Comparison of ENCODE assay signal across 1 cellular context in the genomic region with DNA sequence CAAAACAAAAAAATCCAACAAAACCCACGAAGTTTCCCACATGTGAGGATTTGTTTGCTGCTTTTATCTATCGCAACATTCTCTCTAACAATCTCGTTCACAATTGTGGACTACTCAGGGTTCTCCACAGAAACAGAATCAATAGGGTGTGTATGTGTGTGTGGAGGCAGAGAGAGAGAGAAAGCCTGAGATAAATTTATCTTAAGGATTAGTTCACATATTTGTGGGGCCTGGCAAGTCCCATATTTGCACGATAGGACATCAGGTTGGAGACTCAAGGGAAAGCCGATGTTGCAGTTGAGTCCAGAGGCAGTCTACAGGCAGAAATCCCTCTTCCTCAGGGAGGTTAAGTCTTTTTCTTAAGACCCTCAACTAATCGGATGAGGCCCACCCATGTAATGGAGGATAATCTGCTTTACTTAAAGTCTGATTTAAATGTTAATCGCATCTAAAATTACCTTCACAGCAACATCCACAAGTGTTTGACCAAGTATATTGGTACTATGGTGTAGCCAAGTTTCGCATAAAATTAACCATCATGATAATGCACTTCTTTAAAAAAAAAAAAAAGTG.
TF ChIP-seq lines count a peak whose summit lies in the region.

No MANE protein-coding gene starts in this region.

TF ChIP-seq in IMR-90, 13 proteins besides CTCF, POLR2A, EP300 and RAD21:
- TF ChIP-seq FOS (IDR thresholded peaks at IDR 0.05; ENCODE audit: low read depth, low read length): no peak
- TF ChIP-seq MXI1 (IDR thresholded peaks at IDR 0.05; ENCODE audit: borderline replicate concordance, low read depth, low read length): no peak
- no peak for TF ChIP-seq SMC3 (IDR thresholded peaks at IDR 0.05; ENCODE audit: low read depth, low read length)
- TF ChIP-seq, protein P1, sequence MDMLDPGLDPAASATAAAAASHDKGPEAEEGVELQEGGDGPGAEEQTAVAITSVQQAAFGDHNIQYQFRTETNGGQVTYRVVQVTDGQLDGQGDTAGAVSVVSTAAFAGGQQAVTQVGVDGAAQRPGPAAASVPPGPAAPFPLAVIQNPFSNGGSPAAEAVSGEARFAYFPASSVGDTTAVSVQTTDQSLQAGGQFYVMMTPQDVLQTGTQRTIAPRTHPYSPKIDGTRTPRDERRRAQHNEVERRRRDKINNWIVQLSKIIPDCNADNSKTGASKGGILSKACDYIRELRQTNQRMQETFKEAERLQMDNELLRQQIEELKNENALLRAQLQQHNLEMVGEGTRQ (IDR thresholded peaks at IDR 0.05; ENCODE audit: low read depth, low read length): no peak
- no peak for TF ChIP-seq BHLHE40 (IDR thresholded peaks at IDR 0.05; ENCODE audit: low read depth, low read length)
- TF ChIP-seq, protein P2, sequence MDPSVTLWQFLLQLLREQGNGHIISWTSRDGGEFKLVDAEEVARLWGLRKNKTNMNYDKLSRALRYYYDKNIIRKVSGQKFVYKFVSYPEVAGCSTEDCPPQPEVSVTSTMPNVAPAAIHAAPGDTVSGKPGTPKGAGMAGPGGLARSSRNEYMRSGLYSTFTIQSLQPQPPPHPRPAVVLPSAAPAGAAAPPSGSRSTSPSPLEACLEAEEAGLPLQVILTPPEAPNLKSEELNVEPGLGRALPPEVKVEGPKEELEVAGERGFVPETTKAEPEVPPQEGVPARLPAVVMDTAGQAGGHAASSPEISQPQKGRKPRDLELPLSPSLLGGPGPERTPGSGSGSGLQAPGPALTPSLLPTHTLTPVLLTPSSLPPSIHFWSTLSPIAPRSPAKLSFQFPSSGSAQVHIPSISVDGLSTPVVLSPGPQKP (IDR thresholded peaks at IDR 0.05; ENCODE audit: borderline replicate concordance, low read depth, low read length): no peak
- no peak for TF ChIP-seq RFX5 (IDR thresholded peaks at IDR 0.05; ENCODE audit: low read depth, low read length)
- TF ChIP-seq CEBPB (IDR thresholded peaks at IDR 0.05; ENCODE audit: low read depth, low read length): no peak
- TF ChIP-seq MAZ (IDR thresholded peaks at IDR 0.05; ENCODE audit: borderline replicate concordance, low read depth, low read length): no peak
- TF ChIP-seq RCOR1 (IDR thresholded peaks at IDR 0.05; ENCODE audit: insufficient replicate concordance, low read length): no peak
- TF ChIP-seq CHD1 (IDR thresholded peaks at IDR 0.05; ENCODE audit: low read depth, low read length): no peak
- no peak for TF ChIP-seq NFE2L2 (IDR thresholded peaks at IDR 0.05; ENCODE audit: low read depth, low read length)
- TF ChIP-seq MAFK (IDR thresholded peaks at IDR 0.05; ENCODE audit: low read depth, low read length): no peak
